2 cellular contexts compared by ENCODE assay signal in genomic region chr9:134535171-134535570, GRCh38.
TF ChIP-seq lines count a peak whose summit lies in the region.

No MANE protein-coding gene starts in this region.

TF ChIP-seq in SK-N-SH, 30 proteins besides CTCF, POLR2A, EP300 and RAD21 (continued from another document):
- no peak for TF ChIP-seq REST (IDR thresholded peaks at IDR 0.05; ENCODE audit: low read depth, low read length)
- no peak for TF ChIP-seq TEAD4 (IDR thresholded peaks at IDR 0.05; ENCODE audit: borderline replicate concordance, insufficient read depth)
- TF ChIP-seq EZH2phosphoT487 (IDR thresholded peaks at IDR 0.05; ENCODE audit: borderline replicate concordance, low read depth), result no peak
- TF ChIP-seq RCOR1 (IDR thresholded peaks at IDR 0.05; ENCODE audit: low read length), result no peak
- TF ChIP-seq YY1 (IDR thresholded peaks at IDR 0.05; ENCODE audit: low read depth), result no peak
- no peak for TF ChIP-seq GABPA (IDR thresholded peaks at IDR 0.05; ENCODE audit: low read depth)
- no peak for TF ChIP-seq FOXM1 (IDR thresholded peaks at IDR 0.05; ENCODE audit: low read depth)
- TF ChIP-seq ELF1 (IDR thresholded peaks at IDR 0.05), result no peak
- no peak for TF ChIP-seq SIN3A (IDR thresholded peaks at IDR 0.05; ENCODE audit: borderline replicate concordance, low read depth, low read length)
TF ChIP-seq in SK-N-SH: peak in this region for 0.

TF ChIP-seq in SK-N-SH treated with all-trans-retinoic acid at 6 μM for 48 hours, 23 proteins besides CTCF, POLR2A, EP300 and RAD21 (continued from another document):
- no peak for TF ChIP-seq PATZ1 (CRISPR knock-in tag; IDR thresholded peaks at IDR 0.05; ENCODE audit: borderline replicate concordance)
